ENCODE assay signal across 9 cellular contexts in the genomic region with DNA sequence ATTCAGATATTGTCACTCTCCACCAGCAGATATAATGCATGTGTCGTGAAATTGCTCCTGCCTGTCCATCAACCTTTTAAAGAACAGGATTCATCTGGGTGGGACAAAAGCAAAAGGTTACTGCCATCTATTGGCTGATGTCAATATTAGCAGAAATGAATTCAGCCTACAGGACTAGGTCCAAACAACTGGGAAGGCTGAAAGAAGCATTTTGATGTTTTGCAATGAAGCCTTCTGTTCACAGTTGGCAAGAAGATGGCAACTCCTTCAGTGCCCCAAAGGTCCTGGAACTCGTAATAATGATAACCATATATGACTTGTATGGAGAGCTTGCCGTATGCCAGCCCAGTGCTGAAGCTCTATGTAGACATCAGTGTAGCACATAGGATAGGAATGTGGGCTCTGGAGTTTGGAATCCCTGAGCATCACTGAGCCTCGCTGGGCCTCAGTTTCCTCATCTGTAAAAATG. TPM values are rescaled to one million over a fixed set of nuclear protein-coding genes. Genes with fewer than 3 reads are reported as not detected.
A peak's percentile ranks its signal among the peaks of the same experiment; 100 is the strongest.
DNase-seq lines count a peak whose midpoint lies in the region; ATAC-seq, FAIRE-seq and TF ChIP-seq lines count a peak whose summit lies in the region.
"Had no signal": no experiment of that assay in that cellular context is flagged by ENCODE, and none has a peak within 500 bp of the region (broad histone marks: within the 10 kb centered on the region; RNA-seq: fewer than 3 reads in every experiment).

No MANE protein-coding gene starts in this region.

- no peaks in the 10 kb centered on the region for H3K27me3 Mint-ChIP-seq in nephron (ENCODE audit: low read depth)

- POLR2A ChIA-PET in RWPE1 (lab: Yijun Ruan, JAX; ENCODE audit: low non-redundant PET) = no interaction called here

- peaks cover 21% of the 10 kb centered on the region for H3K4me1 Mint-ChIP-seq in nephron

- H3K4me3 ChIP-seq in BE2C (ENCODE audit: low read depth, low read length) (no peak overlapping the region), epithelial cell of esophagus (ENCODE audit: low read length) (no peak overlapping the region), pancreas (no peak overlapping the region)

- peak overlapping the region in 1 of 3 experiments; percentile 26 for H3K27ac Mint-ChIP-seq in nephron

- H3K27me3 ChIP-seq in BE2C (no peaks in the 10 kb centered on the region), pancreas (no peaks in the 10 kb centered on the region)

- no peaks in the 10 kb centered on the region for H3K36me3 ChIP-seq in BE2C
- no peaks in the 10 kb centered on the region for H3K36me3 ChIP-seq in pancreas

- DNase-seq in BE2C (no peak), HTR-8/SVneo (ENCODE audit: insufficient read length, low spot score) (peak; percentile 89), RWPE1 (ENCODE audit: low spot score) (peak; percentile 75), epithelial cell of esophagus (ENCODE audit: low read depth) (peak; percentile 64), pancreas (no peak)

- CTCF ChIA-PET in RWPE1 (lab: Yijun Ruan, JAX) = interaction anchor here (0.5 to 1.4 kb wide), 7 partner anchors 15 to 219 kb away, joined by 3 to 5 read pairs (median 4); partner anchors contain the start of gene PFDN4

- H3K9me3 ChIP-seq in BE2C = no peaks in the 10 kb centered on the region
- no peaks in the 10 kb centered on the region for H3K9me3 ChIP-seq in pancreas

- intact Hi-C loops in pancreas (cut with DNase I) = no loop called here

- peak; percentile 35 for ATAC-seq in GM18858 (IDR thresholded peaks at IDR 0.05; ENCODE audit: unreplicated experiment)
- ATAC-seq in HG02571 (IDR thresholded peaks at IDR 0.05; ENCODE audit: unreplicated experiment) = no peak
- no peak for ATAC-seq in pancreas

- H3K27ac ChIP-seq in RWPE1 = no peak overlapping the region
- H3K27ac ChIP-seq in pancreas = no peak overlapping the region

- WGBS in pancreas, 2 donors = 30 to 36% methylated on average over 4 of the region's 4 CpGs

- TF ChIP-seq CTCF in BE2C (IDR thresholded peaks at IDR 0.05; ENCODE audit: low read depth, low read length) = peak; percentile 76
- peak; percentile 87 for TF ChIP-seq CTCF in RWPE1 (conservative IDR thresholded peaks at IDR 0.05; ENCODE audit: low read depth)
- peak; percentile 76 for TF ChIP-seq CTCF in epithelial cell of esophagus (IDR thresholded peaks at IDR 0.05; ENCODE audit: insufficient read depth, low read depth, low read length, missing control alignments)
- TF ChIP-seq CTCF in nephron (IDR thresholded peaks at IDR 0.05; ENCODE audit: unreplicated experiment in 3 of 3) = peak; percentile 67
- TF ChIP-seq CTCF in pancreas (IDR thresholded peaks at IDR 0.05) = peak in 2 of 4 donors; percentile 29 to 31

- H3K36me3 Mint-ChIP-seq in nephron (ENCODE audit: low read depth) = no peaks in the 10 kb centered on the region

- FAIRE-seq in HTR-8/SVneo (lab: Jason Lieb, UNC) (peak; percentile 89), pancreas (lab: Jason Lieb, UNC) (no peak)
- FAIRE-seq: islet of Langerhans had no signal

- no peaks in the 10 kb centered on the region for H3K4me1 ChIP-seq in BE2C
- peaks cover 0 to 10% (median 6%) of the 10 kb centered on the region in 3 donors for H3K4me1 ChIP-seq in pancreas

- no peaks in the 10 kb centered on the region for H3K9me3 Mint-ChIP-seq in nephron

- H3K4me3 Mint-ChIP-seq in nephron = no peak overlapping the region

RNA-seq across cellular contexts. Expression of gene BCAS1, which starts 7.5 kb away (rescaled TPM):
- 1.4 TPM for polyA plus RNA-seq in BE2C (2012; ENCODE audit: insufficient read depth, insufficient read length, low read depth)
- under 1 TPM; 0.20 to 0.85 (median 0.68) TPM for total RNA-seq in pancreas
- under 1 TPM; 0.34 to 0.70 TPM for polyA plus RNA-seq in pancreas

Comparison
In these comparisons a context has a peak if more than half of its experiments do, and no peak if none do; other contexts are left out.
1. DNase-seq: peak in HTR-8/SVneo (single experiment), RWPE1 (single experiment) and epithelial cell of esophagus (single experiment); none in BE2C (single experiment) and pancreas (0 of 6).